Comparison of ENCODE assay signal across 8 cellular contexts in genomic region chr1:156816561-156817328, GRCh38. TPM values are rescaled to one million over a fixed set of nuclear protein-coding genes. Genes with fewer than 3 reads are reported as not detected.
A peak's percentile ranks its signal among the peaks of the same experiment; 100 is the strongest.
DNase-seq lines count a peak whose midpoint lies in the region; ATAC-seq and TF ChIP-seq lines count a peak whose summit lies in the region.

Gene SH2D2A (minus strand): TSS chr1:156816848. CDS start chr1:156816708, 140 bp downstream.

- H3K27me3 Mint-ChIP-seq in activated naive CD8-positive, alpha-beta T cell treated with anti-CD3 and anti-CD28 coated beads for 36 hours: no peaks in the 10 kb centered on the region
- H3K27me3 Mint-ChIP-seq in mesothelial cell of epicardium (ENCODE audit: low read depth): peaks cover 48% of the 10 kb centered on the region
- H3K27me3 Mint-ChIP-seq in stimulated activated memory B cell treated with anti-CD40 and anti-IgM and Interleukin-4, amounts not matched to agents 10 μg/mL and 1 μg/mL and 100 μg/mL, for 72 hours: no peaks in the 10 kb centered on the region

- DNase-seq in GM13977 (ENCODE audit: low spot score) (peak; percentile 86), mesothelial cell of epicardium (ENCODE audit: low spot score in 2 of 2, unreplicated experiment in 2 of 2) (no peak), NCI-H2107 (lab: John Stamatoyannopoulos, UW) (no peak)
- peak; percentile 93 for DNase-seq in activated naive CD8-positive, alpha-beta T cell treated with anti-CD3 and anti-CD28 coated beads for 36 hours

- peaks cover 41% of the 10 kb centered on the region for H3K4me1 Mint-ChIP-seq in activated naive CD8-positive, alpha-beta T cell treated with anti-CD3 and anti-CD28 coated beads for 36 hours
- peaks cover 26% of the 10 kb centered on the region for H3K4me1 Mint-ChIP-seq in mesothelial cell of epicardium
- H3K4me1 Mint-ChIP-seq in stimulated activated memory B cell treated with anti-CD40 and anti-IgM and Interleukin-4, amounts not matched to agents 10 μg/mL and 1 μg/mL and 100 μg/mL, for 72 hours: peaks cover 41% of the 10 kb centered on the region

- in situ Hi-C loops in GM13977 (cut with MboI; ENCODE audit: low pct_unique_long_range_greater_than_20kb, low sequenced_read_pairs, unreplicated experiment): no loop called here

- peaks cover 44% of the 10 kb centered on the region for H3K36me3 Mint-ChIP-seq in activated naive CD8-positive, alpha-beta T cell treated with anti-CD3 and anti-CD28 coated beads for 36 hours
- no peaks in the 10 kb centered on the region for H3K36me3 Mint-ChIP-seq in mesothelial cell of epicardium
- H3K36me3 Mint-ChIP-seq in stimulated activated memory B cell treated with anti-CD40 and anti-IgM and Interleukin-4, amounts not matched to agents 10 μg/mL and 1 μg/mL and 100 μg/mL, for 72 hours: peaks cover 9% of the 10 kb centered on the region

- ATAC-seq in HG03064 (IDR thresholded peaks at IDR 0.05; ENCODE audit: low read depth, unreplicated experiment) (peak; percentile 76), HG02623 (IDR thresholded peaks at IDR 0.05; ENCODE audit: unreplicated experiment) (no peak)
- peak; percentile 87 for ATAC-seq in stimulated activated memory B cell treated with anti-CD40 and anti-IgM and Interleukin-4, amounts not matched to agents 10 μg/mL and 1 μg/mL and 100 μg/mL, for 72 hours

- peaks cover 3% of the 10 kb centered on the region for H3K9me3 Mint-ChIP-seq in activated naive CD8-positive, alpha-beta T cell treated with anti-CD3 and anti-CD28 coated beads for 36 hours
- H3K9me3 Mint-ChIP-seq in mesothelial cell of epicardium: peaks cover 8% of the 10 kb centered on the region
- no peaks in the 10 kb centered on the region for H3K9me3 Mint-ChIP-seq in stimulated activated memory B cell treated with anti-CD40 and anti-IgM and Interleukin-4, amounts not matched to agents 10 μg/mL and 1 μg/mL and 100 μg/mL, for 72 hours

- TF ChIP-seq CTCF in GM13977 (IDR thresholded peaks at IDR 0.05; ENCODE audit: extremely low read depth, insufficient read depth, missing control alignments) (no peak), mesothelial cell of epicardium (IDR thresholded peaks at IDR 0.05; ENCODE audit: unreplicated experiment) (no peak)

- H3K27ac Mint-ChIP-seq in activated naive CD8-positive, alpha-beta T cell treated with anti-CD3 and anti-CD28 coated beads for 36 hours: peak within 1 kb of the TSS; percentile 99
- peak within 1 kb of the TSS; percentile 29 for H3K27ac Mint-ChIP-seq in mesothelial cell of epicardium
- H3K27ac Mint-ChIP-seq in stimulated activated memory B cell treated with anti-CD40 and anti-IgM and Interleukin-4, amounts not matched to agents 10 μg/mL and 1 μg/mL and 100 μg/mL, for 72 hours: peak within 1 kb of the TSS; percentile 85

- H3K4me3 Mint-ChIP-seq in activated naive CD8-positive, alpha-beta T cell treated with anti-CD3 and anti-CD28 coated beads for 36 hours: peak within 1 kb of the TSS; percentile 94
- H3K4me3 Mint-ChIP-seq in mesothelial cell of epicardium: no peak within 1 kb of the TSS
- H3K4me3 Mint-ChIP-seq in stimulated activated memory B cell treated with anti-CD40 and anti-IgM and Interleukin-4, amounts not matched to agents 10 μg/mL and 1 μg/mL and 100 μg/mL, for 72 hours: peak within 1 kb of the TSS; percentile 68

- intact Hi-C loops in T-helper 1 cell treated with Interleukin-12 subunit alpha and Interleukin-12 subunit beta and Interleukin-4 antibody, amounts not matched to agents 30 ng/mL and 1 ng/mL, for 36 hours (cut with micrococcal nuclease): loop anchor here (1.0 to 10.0 kb wide), 9 partner anchors 9 to 318 kb away; partner anchors contain the start of genes ETV3, ISG20L2, METTL25B and MRPL24

RNA-seq across cellular contexts. Expression of gene SH2D2A, which starts in this region (rescaled TPM):
- 234 and 243 TPM in 2 replicates for total RNA-seq in T-helper 1 cell treated with Interleukin-12 subunit alpha and Interleukin-12 subunit beta and Interleukin-4 antibody, amounts not matched to agents 30 ng/mL and 1 ng/mL, for 36 hours
- total RNA-seq in activated naive CD8-positive, alpha-beta T cell treated with anti-CD3 and anti-CD28 coated beads for 36 hours: 100 to 1,000 TPM; 186 TPM
- total RNA-seq in mesothelial cell of epicardium: 0.58 to 2.1 TPM (median 0.89 TPM) in 3 replicates

Comparison
In these comparisons a context has a peak if more than half of its experiments do, and no peak if none do; other contexts are left out.
1. RNA of gene SH2D2A (total RNA-seq): 234 to 243 TPM in T-helper 1 cell treated with Interleukin-12 subunit alpha and Interleukin-12 subunit beta and Interleukin-4 antibody, amounts not matched to agents 30 ng/mL and 1 ng/mL, for 36 hours and 186 TPM in activated naive CD8-positive, alpha-beta T cell treated with anti-CD3 and anti-CD28 coated beads for 36 hours; 0.58 to 2.1 TPM in mesothelial cell of epicardium; every median in the first group is over 10 times any median in the second.
2. DNase-seq: peak in GM13977 (single experiment) and activated naive CD8-positive, alpha-beta T cell treated with anti-CD3 and anti-CD28 coated beads for 36 hours (single experiment); none in mesothelial cell of epicardium (0 of 2) and NCI-H2107 (single experiment).
3. H3K27ac Mint-ChIP-seq: peak in every context shown above with its lines; median percentile 99 in activated naive CD8-positive, alpha-beta T cell treated with anti-CD3 and anti-CD28 coated beads for 36 hours; 85 in stimulated activated memory B cell treated with anti-CD40 and anti-IgM and Interleukin-4, amounts not matched to agents 10 μg/mL and 1 μg/mL and 100 μg/mL, for 72 hours; 29 in mesothelial cell of epicardium.